11 cellular contexts compared by ENCODE assay signal in genomic region chr3:45104715-45105711, GRCh38. TPM values are rescaled to one million over a fixed set of nuclear protein-coding genes. Genes with fewer than 3 reads are reported as not detected.
DNase-seq lines count a peak whose midpoint lies in the region; ATAC-seq and TF ChIP-seq lines count a peak whose summit lies in the region.
"Had no signal": no experiment of that assay in that cellular context is flagged by ENCODE, and none has a peak within 500 bp of the region (broad histone marks: within the 10 kb centered on the region; RNA-seq: fewer than 3 reads in every experiment).

No MANE protein-coding gene starts in this region.

- no peak for TF ChIP-seq CTCF in lower lobe of right lung (IDR thresholded peaks at IDR 0.05)

- H3K4me1 ChIP-seq in CD4-positive, alpha-beta memory T cell (ENCODE audit: insufficient read depth, low read length) = peaks cover 59% of the 10 kb centered on the region
- peaks cover 6% of the 10 kb centered on the region for H3K4me1 ChIP-seq in lower lobe of right lung
- H3K4me1 ChIP-seq: parathyroid adenoma, suprapubic skin had no signal

- H3K4me3 Mint-ChIP-seq in CD4-positive, alpha-beta memory T cell = peak overlapping the region in 6 of 8 donors; percentile 47 to 74 (median 63)
- peak overlapping the region; percentile 27 for H3K4me3 Mint-ChIP-seq in activated T-helper 2 cell treated with anti-CD3 and anti-CD28 coated beads, Interferon-gamma antibody, Interleukin-2, Interleukin-4, amounts not matched to agents 10 μg/mL and 5 μg/mL and 100 μg/mL, durations not matched to agents 14 hours and 24 hours and 36 hours (ENCODE audit: low read depth)

- CTCF ChIA-PET in CD4-positive, alpha-beta memory T cell (lab: Charles Lee; ENCODE audit: partially characterized antibody) = interaction anchor here (0.9 to 2.0 kb wide), 5 partner anchors 9 to 105 kb away, joined by 3 to 7 read pairs (median 7); no protein-coding TSS in a partner anchor

- H3K9me3 ChIP-seq in CD4-positive, alpha-beta memory T cell (ENCODE audit: control insufficient read depth in 1 of 2, low read length in 2 of 2) = no peaks in the 10 kb centered on the region
- no peaks in the 10 kb centered on the region for H3K9me3 ChIP-seq in lower lobe of right lung
- H3K9me3 ChIP-seq: suprapubic skin had no signal

- POLR2A ChIA-PET in CD4-positive, alpha-beta memory T cell (lab: Charles Lee; ENCODE audit: partially characterized antibody) = interaction anchor here (1.0 to 1.5 kb wide), 7 partner anchors 9 to 106 kb away, joined by 3 to 7 read pairs (median 4); no protein-coding TSS in a partner anchor

- DNase-seq in CD4-positive, alpha-beta memory T cell = peak in 2 of 5 donors; percentile 1 to 15
- DNase-seq in HCEC 1CT (peak; percentile 90), iris pigment epithelial cell (ENCODE audit: low read depth) (peak; percentile 64), GDM1 (lab: John Stamatoyannopoulos, UW) (no peak), lower lobe of right lung (no peak)
- no peak for DNase-seq in activated T-helper 2 cell treated with anti-CD3 and anti-CD28 coated beads, Interferon-gamma antibody, Interleukin-2, Interleukin-4, amounts not matched to agents 10 μg/mL and 5 μg/mL and 100 μg/mL, durations not matched to agents 14 hours and 24 hours and 36 hours (ENCODE audit: low spot score)
- DNase-seq: glutamatergic neuron, NCI-H345 had no signal

- intact Hi-C loops in CD4-positive, alpha-beta memory T cell (cut with micrococcal nuclease) = loop anchor here (5.0 kb wide), 2 partner anchors 63 to 107 kb away; no protein-coding TSS in a partner anchor
- intact Hi-C loops in activated T-helper 2 cell treated with anti-CD3 and anti-CD28 coated beads, Interferon-gamma antibody, Interleukin-2, Interleukin-4, amounts not matched to agents 10 μg/mL and 5 μg/mL and 100 μg/mL, durations not matched to agents 14 hours and 24 hours and 36 hours (cut with micrococcal nuclease) = loop anchor here (1.0 to 10.0 kb wide), 5 partner anchors 39 to 590 kb away; no protein-coding TSS in a partner anchor
- intact Hi-C loops in lower lobe of right lung (cut with DNase I) = no loop called here

- H3K4me3 ChIP-seq in CD4-positive, alpha-beta memory T cell (ENCODE audit: low read length in 2 of 2) = no peak overlapping the region
- H3K4me3 ChIP-seq in lower lobe of right lung = no peak overlapping the region
- H3K4me3 ChIP-seq: suprapubic skin had no signal

- H3K27me3 ChIP-seq in CD4-positive, alpha-beta memory T cell (ENCODE audit: insufficient read depth, low read length) = peaks cover 3% of the 10 kb centered on the region
- peaks cover 3% of the 10 kb centered on the region for H3K27me3 ChIP-seq in lower lobe of right lung (ENCODE audit: low read depth)
- H3K27me3 ChIP-seq: suprapubic skin had no signal

- no peaks in the 10 kb centered on the region for H3K36me3 ChIP-seq in CD4-positive, alpha-beta memory T cell (ENCODE audit: insufficient read depth, low read length)
- H3K36me3 ChIP-seq in lower lobe of right lung = peaks cover 3% of the 10 kb centered on the region

- ATAC-seq in GM18520 (IDR thresholded peaks at IDR 0.05; ENCODE audit: unreplicated experiment) (no peak), lower lobe of right lung (no peak)

- H3K27me3 Mint-ChIP-seq in CD4-positive, alpha-beta memory T cell = peaks cover 5 to 9% of the 10 kb centered on the region in 2 donors
- H3K27me3 Mint-ChIP-seq in activated T-helper 2 cell treated with anti-CD3 and anti-CD28 coated beads, Interferon-gamma antibody, Interleukin-2, Interleukin-4, amounts not matched to agents 10 μg/mL and 5 μg/mL and 100 μg/mL, durations not matched to agents 14 hours and 24 hours and 36 hours (ENCODE audit: low read depth) = no peaks in the 10 kb centered on the region

- H3K27ac Mint-ChIP-seq in CD4-positive, alpha-beta memory T cell = peak overlapping the region in 3 of 7 donors; percentile 73 to 76 (median 73)
- peak overlapping the region; percentile 86 for H3K27ac Mint-ChIP-seq in activated T-helper 2 cell treated with anti-CD3 and anti-CD28 coated beads, Interferon-gamma antibody, Interleukin-2, Interleukin-4, amounts not matched to agents 10 μg/mL and 5 μg/mL and 100 μg/mL, durations not matched to agents 14 hours and 24 hours and 36 hours

- peaks cover 40 to 65% (median 54%) of the 10 kb centered on the region in 4 donors for H3K4me1 Mint-ChIP-seq in CD4-positive, alpha-beta memory T cell
- H3K4me1 Mint-ChIP-seq in activated T-helper 2 cell treated with anti-CD3 and anti-CD28 coated beads, Interferon-gamma antibody, Interleukin-2, Interleukin-4, amounts not matched to agents 10 μg/mL and 5 μg/mL and 100 μg/mL, durations not matched to agents 14 hours and 24 hours and 36 hours (ENCODE audit: low read depth) = peaks cover 69% of the 10 kb centered on the region

- H3K9me3 Mint-ChIP-seq in CD4-positive, alpha-beta memory T cell = peaks cover 0 to 3% (median 0%) of the 10 kb centered on the region in 8 donors
- peaks cover 12% of the 10 kb centered on the region for H3K9me3 Mint-ChIP-seq in activated T-helper 2 cell treated with anti-CD3 and anti-CD28 coated beads, Interferon-gamma antibody, Interleukin-2, Interleukin-4, amounts not matched to agents 10 μg/mL and 5 μg/mL and 100 μg/mL, durations not matched to agents 14 hours and 24 hours and 36 hours

- no peaks in the 10 kb centered on the region for H3K36me3 Mint-ChIP-seq in CD4-positive, alpha-beta memory T cell
- peaks cover 48% of the 10 kb centered on the region for H3K36me3 Mint-ChIP-seq in activated T-helper 2 cell treated with anti-CD3 and anti-CD28 coated beads, Interferon-gamma antibody, Interleukin-2, Interleukin-4, amounts not matched to agents 10 μg/mL and 5 μg/mL and 100 μg/mL, durations not matched to agents 14 hours and 24 hours and 36 hours (ENCODE audit: low read depth)

- no peak overlapping the region for H3K27ac ChIP-seq in CD4-positive, alpha-beta memory T cell (ENCODE audit: low read depth, low read length)
- H3K27ac ChIP-seq in lower lobe of right lung = no peak overlapping the region
- H3K27ac ChIP-seq: parathyroid adenoma, suprapubic skin had no signal

RNA-seq across cellular contexts. Expression of gene CDCP1, which starts 41.2 kb away (rescaled TPM):
- under 1 TPM; 0.35 to 0.44 TPM for total RNA-seq in CD4-positive, alpha-beta memory T cell
- polyA plus RNA-seq in CD4-positive, alpha-beta memory T cell = under 1 TPM; 0.24 to 0.60 TPM
- total RNA-seq in activated T-helper 2 cell treated with anti-CD3 and anti-CD28 coated beads, Interferon-gamma antibody, Interleukin-2, Interleukin-4, amounts not matched to agents 10 μg/mL and 5 μg/mL and 100 μg/mL, durations not matched to agents 14 hours and 24 hours and 36 hours = 7.4 and 8.1 TPM in 2 replicates
- 28.7 TPM for total RNA-seq in lower lobe of right lung

Comparison
In these comparisons a context has a peak if more than half of its experiments do, and no peak if none do; other contexts are left out.
1. DNase-seq: peak in HCEC 1CT (single experiment) and iris pigment epithelial cell (single experiment); none in activated T-helper 2 cell treated with anti-CD3 and anti-CD28 coated beads, Interferon-gamma antibody, Interleukin-2, Interleukin-4, amounts not matched to agents 10 μg/mL and 5 μg/mL and 100 μg/mL, durations not matched to agents 14 hours and 24 hours and 36 hours (single experiment), GDM1 (single experiment) and lower lobe of right lung (single experiment).